1 cellular context compared by ENCODE assay signal in genomic region chr2:120209427-120210233, GRCh38.
TF ChIP-seq lines count a peak whose summit lies in the region.

No MANE protein-coding gene starts in this region.

TF ChIP-seq in IMR-90, 13 proteins besides CTCF, POLR2A, EP300 and RAD21 (continued from another document):
- TF ChIP-seq ELK1 (IDR thresholded peaks at IDR 0.05; ENCODE audit: borderline replicate concordance, low read depth, low read length) (no peak), SMC3 (IDR thresholded peaks at IDR 0.05; ENCODE audit: low read depth, low read length) (no peak)
